Comparison of ENCODE assay signal across 1 cellular context in the genomic region with DNA sequence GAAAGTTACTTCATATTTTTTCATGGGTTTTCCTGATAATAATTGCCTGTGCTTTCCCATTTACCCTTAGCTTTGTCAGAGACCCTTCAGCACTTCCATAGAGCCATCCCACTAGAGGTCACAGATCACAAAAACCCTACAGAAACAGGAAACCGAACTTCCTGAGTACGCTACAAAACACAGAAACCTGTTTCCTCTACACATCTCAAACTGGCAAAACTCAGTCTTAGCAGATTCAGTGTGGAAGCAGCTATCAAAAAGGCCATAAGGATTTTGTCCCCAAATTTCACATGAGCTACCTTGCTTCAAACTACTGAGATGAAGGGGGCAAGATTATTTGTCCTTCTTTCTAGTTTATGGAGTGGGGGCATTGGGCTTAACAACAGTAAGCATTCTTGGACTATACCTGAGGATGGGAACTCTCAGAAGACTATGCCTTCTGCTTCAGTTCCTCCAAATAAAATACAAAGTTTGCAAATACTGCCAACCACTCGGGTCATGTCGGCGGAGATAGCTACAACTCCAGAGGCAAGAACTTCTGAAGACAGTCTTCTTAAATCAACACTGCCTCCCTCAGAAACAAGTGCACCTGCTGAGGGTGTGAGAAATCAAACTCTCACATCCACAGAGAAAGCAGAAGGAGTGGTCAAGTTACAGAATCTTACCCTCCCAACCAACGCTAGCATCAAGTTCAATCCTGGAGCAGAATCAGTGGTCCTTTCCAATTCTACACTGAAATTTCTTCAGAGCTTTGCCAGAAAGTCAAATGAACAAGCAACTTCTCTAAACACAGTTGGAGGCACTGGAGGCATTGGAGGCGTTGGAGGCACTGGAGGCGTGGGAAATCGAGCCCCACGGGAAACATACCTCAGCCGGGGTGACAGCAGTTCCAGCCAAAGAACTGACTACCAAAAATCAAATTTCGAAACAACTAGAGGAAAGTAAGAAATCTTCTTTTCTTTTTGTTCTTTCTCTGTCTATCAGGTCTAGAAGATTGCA.
TF ChIP-seq lines count a peak whose summit lies in the region.

A gene with protein sequence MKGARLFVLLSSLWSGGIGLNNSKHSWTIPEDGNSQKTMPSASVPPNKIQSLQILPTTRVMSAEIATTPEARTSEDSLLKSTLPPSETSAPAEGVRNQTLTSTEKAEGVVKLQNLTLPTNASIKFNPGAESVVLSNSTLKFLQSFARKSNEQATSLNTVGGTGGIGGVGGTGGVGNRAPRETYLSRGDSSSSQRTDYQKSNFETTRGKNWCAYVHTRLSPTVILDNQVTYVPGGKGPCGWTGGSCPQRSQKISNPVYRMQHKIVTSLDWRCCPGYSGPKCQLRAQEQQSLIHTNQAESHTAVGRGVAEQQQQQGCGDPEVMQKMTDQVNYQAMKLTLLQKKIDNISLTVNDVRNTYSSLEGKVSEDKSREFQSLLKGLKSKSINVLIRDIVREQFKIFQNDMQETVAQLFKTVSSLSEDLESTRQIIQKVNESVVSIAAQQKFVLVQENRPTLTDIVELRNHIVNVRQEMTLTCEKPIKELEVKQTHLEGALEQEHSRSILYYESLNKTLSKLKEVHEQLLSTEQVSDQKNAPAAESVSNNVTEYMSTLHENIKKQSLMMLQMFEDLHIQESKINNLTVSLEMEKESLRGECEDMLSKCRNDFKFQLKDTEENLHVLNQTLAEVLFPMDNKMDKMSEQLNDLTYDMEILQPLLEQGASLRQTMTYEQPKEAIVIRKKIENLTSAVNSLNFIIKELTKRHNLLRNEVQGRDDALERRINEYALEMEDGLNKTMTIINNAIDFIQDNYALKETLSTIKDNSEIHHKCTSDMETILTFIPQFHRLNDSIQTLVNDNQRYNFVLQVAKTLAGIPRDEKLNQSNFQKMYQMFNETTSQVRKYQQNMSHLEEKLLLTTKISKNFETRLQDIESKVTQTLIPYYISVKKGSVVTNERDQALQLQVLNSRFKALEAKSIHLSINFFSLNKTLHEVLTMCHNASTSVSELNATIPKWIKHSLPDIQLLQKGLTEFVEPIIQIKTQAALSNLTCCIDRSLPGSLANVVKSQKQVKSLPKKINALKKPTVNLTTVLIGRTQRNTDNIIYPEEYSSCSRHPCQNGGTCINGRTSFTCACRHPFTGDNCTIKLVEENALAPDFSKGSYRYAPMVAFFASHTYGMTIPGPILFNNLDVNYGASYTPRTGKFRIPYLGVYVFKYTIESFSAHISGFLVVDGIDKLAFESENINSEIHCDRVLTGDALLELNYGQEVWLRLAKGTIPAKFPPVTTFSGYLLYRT (plus strand): TSS at position 201 of the 999 bp plus-strand sequence. CDS start 118 bp downstream, at position 319.

TF ChIP-seq in GM12878, 131 proteins besides CTCF, POLR2A, EP300 and RAD21 (continued from another document):
- no peak for TF ChIP-seq PAX5 (IDR thresholded peaks at IDR 0.05; ENCODE audit: borderline replicate concordance, low read depth, low read length)
- TF ChIP-seq SMARCA5 (IDR thresholded peaks at IDR 0.05): peak; percentile 16; the same call in 1 of the 2 replicates
- no peak for TF ChIP-seq TCF12 (IDR thresholded peaks at IDR 0.05; ENCODE audit: low read depth, low read length)
- peak; percentile 40; the same call in 1 of the 2 replicates for TF ChIP-seq ATF7 (IDR thresholded peaks at IDR 0.05; ENCODE audit: low read depth)
- TF ChIP-seq SMC3 (IDR thresholded peaks at IDR 0.05; ENCODE audit: borderline replicate concordance, low read length): no peak
- TF ChIP-seq, protein P1, sequence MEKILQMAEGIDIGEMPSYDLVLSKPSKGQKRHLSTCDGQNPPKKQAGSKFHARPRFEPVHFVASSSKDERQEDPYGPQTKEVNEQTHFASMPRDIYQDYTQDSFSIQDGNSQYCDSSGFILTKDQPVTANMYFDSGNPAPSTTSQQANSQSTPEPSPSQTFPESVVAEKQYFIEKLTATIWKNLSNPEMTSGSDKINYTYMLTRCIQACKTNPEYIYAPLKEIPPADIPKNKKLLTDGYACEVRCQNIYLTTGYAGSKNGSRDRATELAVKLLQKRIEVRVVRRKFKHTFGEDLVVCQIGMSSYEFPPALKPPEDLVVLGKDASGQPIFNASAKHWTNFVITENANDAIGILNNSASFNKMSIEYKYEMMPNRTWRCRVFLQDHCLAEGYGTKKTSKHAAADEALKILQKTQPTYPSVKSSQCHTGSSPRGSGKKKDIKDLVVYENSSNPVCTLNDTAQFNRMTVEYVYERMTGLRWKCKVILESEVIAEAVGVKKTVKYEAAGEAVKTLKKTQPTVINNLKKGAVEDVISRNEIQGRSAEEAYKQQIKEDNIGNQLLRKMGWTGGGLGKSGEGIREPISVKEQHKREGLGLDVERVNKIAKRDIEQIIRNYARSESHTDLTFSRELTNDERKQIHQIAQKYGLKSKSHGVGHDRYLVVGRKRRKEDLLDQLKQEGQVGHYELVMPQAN (conservative IDR thresholded peaks at IDR 0.05): no peak
- no peak for TF ChIP-seq ZNF217 (IDR thresholded peaks at IDR 0.05)
- TF ChIP-seq RB1 (IDR thresholded peaks at IDR 0.05; ENCODE audit: borderline replicate concordance): no peak
- TF ChIP-seq IKZF2 (IDR thresholded peaks at IDR 0.05): no peak
- TF ChIP-seq CBFB (IDR thresholded peaks at IDR 0.05; ENCODE audit: low read depth): no peak
- TF ChIP-seq, protein P2, sequence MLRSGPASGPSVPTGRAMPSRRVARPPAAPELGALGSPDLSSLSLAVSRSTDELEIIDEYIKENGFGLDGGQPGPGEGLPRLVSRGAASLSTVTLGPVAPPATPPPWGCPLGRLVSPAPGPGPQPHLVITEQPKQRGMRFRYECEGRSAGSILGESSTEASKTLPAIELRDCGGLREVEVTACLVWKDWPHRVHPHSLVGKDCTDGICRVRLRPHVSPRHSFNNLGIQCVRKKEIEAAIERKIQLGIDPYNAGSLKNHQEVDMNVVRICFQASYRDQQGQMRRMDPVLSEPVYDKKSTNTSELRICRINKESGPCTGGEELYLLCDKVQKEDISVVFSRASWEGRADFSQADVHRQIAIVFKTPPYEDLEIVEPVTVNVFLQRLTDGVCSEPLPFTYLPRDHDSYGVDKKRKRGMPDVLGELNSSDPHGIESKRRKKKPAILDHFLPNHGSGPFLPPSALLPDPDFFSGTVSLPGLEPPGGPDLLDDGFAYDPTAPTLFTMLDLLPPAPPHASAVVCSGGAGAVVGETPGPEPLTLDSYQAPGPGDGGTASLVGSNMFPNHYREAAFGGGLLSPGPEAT (IDR thresholded peaks at IDR 0.05; ENCODE audit: low read depth): peak; percentile 32; the same call in 1 of the 2 replicates
- no peak for TF ChIP-seq NR2C1 (IDR thresholded peaks at IDR 0.05)
- peak; percentile 45; the same call in 1 of the 2 replicates for TF ChIP-seq NR2F1 (conservative IDR thresholded peaks at IDR 0.05)
- TF ChIP-seq, protein P3, sequence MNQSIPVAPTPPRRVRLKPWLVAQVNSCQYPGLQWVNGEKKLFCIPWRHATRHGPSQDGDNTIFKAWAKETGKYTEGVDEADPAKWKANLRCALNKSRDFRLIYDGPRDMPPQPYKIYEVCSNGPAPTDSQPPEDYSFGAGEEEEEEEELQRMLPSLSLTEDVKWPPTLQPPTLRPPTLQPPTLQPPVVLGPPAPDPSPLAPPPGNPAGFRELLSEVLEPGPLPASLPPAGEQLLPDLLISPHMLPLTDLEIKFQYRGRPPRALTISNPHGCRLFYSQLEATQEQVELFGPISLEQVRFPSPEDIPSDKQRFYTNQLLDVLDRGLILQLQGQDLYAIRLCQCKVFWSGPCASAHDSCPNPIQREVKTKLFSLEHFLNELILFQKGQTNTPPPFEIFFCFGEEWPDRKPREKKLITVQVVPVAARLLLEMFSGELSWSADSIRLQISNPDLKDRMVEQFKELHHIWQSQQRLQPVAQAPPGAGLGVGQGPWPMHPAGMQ (IDR thresholded peaks at IDR 0.05; ENCODE audit: borderline replicate concordance): no peak
- TF ChIP-seq, protein P4, sequence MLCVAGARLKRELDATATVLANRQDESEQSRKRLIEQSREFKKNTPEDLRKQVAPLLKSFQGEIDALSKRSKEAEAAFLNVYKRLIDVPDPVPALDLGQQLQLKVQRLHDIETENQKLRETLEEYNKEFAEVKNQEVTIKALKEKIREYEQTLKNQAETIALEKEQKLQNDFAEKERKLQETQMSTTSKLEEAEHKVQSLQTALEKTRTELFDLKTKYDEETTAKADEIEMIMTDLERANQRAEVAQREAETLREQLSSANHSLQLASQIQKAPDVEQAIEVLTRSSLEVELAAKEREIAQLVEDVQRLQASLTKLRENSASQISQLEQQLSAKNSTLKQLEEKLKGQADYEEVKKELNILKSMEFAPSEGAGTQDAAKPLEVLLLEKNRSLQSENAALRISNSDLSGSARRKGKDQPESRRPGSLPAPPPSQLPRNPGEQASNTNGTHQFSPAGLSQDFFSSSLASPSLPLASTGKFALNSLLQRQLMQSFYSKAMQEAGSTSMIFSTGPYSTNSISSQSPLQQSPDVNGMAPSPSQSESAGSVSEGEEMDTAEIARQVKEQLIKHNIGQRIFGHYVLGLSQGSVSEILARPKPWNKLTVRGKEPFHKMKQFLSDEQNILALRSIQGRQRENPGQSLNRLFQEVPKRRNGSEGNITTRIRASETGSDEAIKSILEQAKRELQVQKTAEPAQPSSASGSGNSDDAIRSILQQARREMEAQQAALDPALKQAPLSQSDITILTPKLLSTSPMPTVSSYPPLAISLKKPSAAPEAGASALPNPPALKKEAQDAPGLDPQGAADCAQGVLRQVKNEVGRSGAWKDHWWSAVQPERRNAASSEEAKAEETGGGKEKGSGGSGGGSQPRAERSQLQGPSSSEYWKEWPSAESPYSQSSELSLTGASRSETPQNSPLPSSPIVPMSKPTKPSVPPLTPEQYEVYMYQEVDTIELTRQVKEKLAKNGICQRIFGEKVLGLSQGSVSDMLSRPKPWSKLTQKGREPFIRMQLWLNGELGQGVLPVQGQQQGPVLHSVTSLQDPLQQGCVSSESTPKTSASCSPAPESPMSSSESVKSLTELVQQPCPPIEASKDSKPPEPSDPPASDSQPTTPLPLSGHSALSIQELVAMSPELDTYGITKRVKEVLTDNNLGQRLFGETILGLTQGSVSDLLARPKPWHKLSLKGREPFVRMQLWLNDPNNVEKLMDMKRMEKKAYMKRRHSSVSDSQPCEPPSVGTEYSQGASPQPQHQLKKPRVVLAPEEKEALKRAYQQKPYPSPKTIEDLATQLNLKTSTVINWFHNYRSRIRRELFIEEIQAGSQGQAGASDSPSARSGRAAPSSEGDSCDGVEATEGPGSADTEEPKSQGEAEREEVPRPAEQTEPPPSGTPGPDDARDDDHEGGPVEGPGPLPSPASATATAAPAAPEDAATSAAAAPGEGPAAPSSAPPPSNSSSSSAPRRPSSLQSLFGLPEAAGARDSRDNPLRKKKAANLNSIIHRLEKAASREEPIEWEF (IDR thresholded peaks at IDR 0.05; ENCODE audit: insufficient replicate concordance, low read depth, low read length): no peak
- no peak for TF ChIP-seq ZBED1 (IDR thresholded peaks at IDR 0.05; ENCODE audit: borderline replicate concordance)
- TF ChIP-seq NFXL1 (IDR thresholded peaks at IDR 0.05; ENCODE audit: borderline replicate concordance): no peak
- TF ChIP-seq CREB1 (IDR thresholded peaks at IDR 0.05; ENCODE audit: low read depth): no peak
